21 cellular contexts compared by ENCODE assay signal in the genomic region with DNA sequence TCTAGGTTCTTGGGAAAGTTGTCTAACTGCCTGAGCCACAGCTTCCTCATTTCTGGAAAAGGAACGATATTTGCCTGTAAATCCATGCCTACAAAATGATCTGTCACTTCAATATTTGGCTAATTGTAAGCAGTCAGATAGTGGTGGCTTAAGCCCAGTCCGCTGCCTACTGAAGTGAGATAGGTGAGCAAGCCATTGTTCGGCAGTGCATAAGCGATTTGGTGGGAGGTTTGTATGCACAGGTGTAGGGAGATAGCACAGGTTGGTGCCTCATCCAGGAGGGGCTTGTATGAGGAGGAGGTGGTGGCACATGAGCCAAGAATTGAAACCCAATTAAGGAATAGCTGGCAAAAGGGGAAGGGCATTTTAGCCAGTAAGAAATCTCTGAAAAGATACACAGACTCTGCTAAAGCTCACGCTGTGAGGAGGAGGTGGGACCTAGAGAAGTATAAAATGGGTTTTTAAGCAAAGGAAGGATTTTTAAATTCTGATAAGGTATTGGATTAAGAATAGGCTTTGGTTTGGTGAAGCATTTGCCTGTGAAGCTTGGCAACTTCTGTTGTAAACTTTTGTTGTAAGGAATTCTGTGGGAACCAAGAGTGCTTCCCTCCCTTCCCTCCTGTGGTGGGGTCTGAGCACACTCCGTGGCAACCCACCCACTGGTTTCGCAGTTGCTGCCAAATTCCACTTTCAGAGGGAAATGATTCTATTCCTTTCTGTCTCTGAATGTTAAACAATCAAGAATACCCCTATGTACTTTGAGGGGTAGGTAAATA. TPM values are rescaled to one million over a fixed set of nuclear protein-coding genes. Genes with fewer than 3 reads are reported as not detected.
DNase-seq lines count a peak whose midpoint lies in the region; ATAC-seq, FAIRE-seq and TF ChIP-seq lines count a peak whose summit lies in the region.
"Had no signal": no experiment of that assay in that cellular context is flagged by ENCODE, and none has a peak within 500 bp of the region (broad histone marks: within the 10 kb centered on the region; RNA-seq: fewer than 3 reads in every experiment).

No MANE protein-coding gene starts in this region.

- FAIRE-seq in K562 (lab: Jason Lieb, UNC), result no peak
- FAIRE-seq: GM19239 had no signal

- H2AFZ ChIP-seq in K562 (ENCODE audit: low read depth, low read length) (no peak overlapping the region), neural progenitor cell (replicated peaks) (no peak overlapping the region)

- H3K79me2 ChIP-seq in K562 (ENCODE audit: control insufficient read depth, insufficient read depth, low read length), result no peaks in the 10 kb centered on the region
- peaks cover 5% of the 10 kb centered on the region for H3K79me2 ChIP-seq in neural progenitor cell (ENCODE audit: low read depth)

- intact Hi-C loops in K562 (cut with micrococcal nuclease), result no loop called here

- H3K9ac ChIP-seq in K562 (ENCODE audit: insufficient read depth in 1 of 2, low read depth in 2 of 2, low read length in 2 of 2) (no peak overlapping the region), neural progenitor cell (peak overlapping the region; percentile 22)
- H3K9ac ChIP-seq: BLaER1 treated with 17β-estradiol and CSF1 and Interleukin-3, amounts not matched to agents 10 nM and 100 nM had no signal

- H3K27me3 ChIP-seq in K562 (ENCODE audit: control insufficient read depth in 2 of 2, insufficient read depth in 2 of 2, low read length in 2 of 2) (peaks cover 15 to 25% of the 10 kb centered on the region in 2 experiments), neural progenitor cell (no peaks in the 10 kb centered on the region)
- H3K27me3 ChIP-seq: BLaER1 treated with 17β-estradiol and CSF1 and Interleukin-3, amounts not matched to agents 10 nM and 100 nM had no signal

- H3K9me3 Mint-ChIP-seq in neural progenitor cell, result no peaks in the 10 kb centered on the region
- H3K9me3 Mint-ChIP-seq: activated naive CD8-positive, alpha-beta T cell treated with anti-CD3 and anti-CD28 coated beads, Interleukin-2, amount 10 ng/mL, durations not matched to agents 7 days and 5 days; activated T-cell treated with anti-CD3 and anti-CD28 coated beads, Interleukin-2, amount 50 U/mL, for 72 hours; central memory CD8-positive, alpha-beta T cell; HFFc6 had no signal

- H3K4me1 Mint-ChIP-seq in neural progenitor cell, result peaks cover 17% of the 10 kb centered on the region
- H3K4me1 Mint-ChIP-seq: activated naive CD8-positive, alpha-beta T cell treated with anti-CD3 and anti-CD28 coated beads, Interleukin-2, amount 10 ng/mL, durations not matched to agents 7 days and 5 days; central memory CD8-positive, alpha-beta T cell had no signal

- H3K4me2 ChIP-seq in K562 (ENCODE audit: insufficient read depth, low read length) (no peak overlapping the region), neural progenitor cell (peak overlapping the region; percentile 9)

- H3K27ac ChIP-seq in K562 (ENCODE audit: extremely low read depth, low read depth, low read length) (no peak overlapping the region), neural progenitor cell (peak overlapping the region; percentile 13)
- H3K27ac ChIP-seq: BLaER1 treated with 17β-estradiol and CSF1 and Interleukin-3, amounts not matched to agents 10 nM and 100 nM had no signal

- peak overlapping the region; percentile 29 for H3K27ac Mint-ChIP-seq in neural progenitor cell
- H3K27ac Mint-ChIP-seq: activated CD8-positive, alpha-beta T cell treated with anti-CD3 and anti-CD28 coated beads, Interleukin-2, amount 10 ng/mL, durations not matched to agents 7 days and 5 days; activated naive CD8-positive, alpha-beta T cell treated with anti-CD3 and anti-CD28 coated beads, Interleukin-2, amount 10 ng/mL, durations not matched to agents 7 days and 5 days; activated T-cell treated with anti-CD3 and anti-CD28 coated beads, Interleukin-2, amount 50 U/mL, for 72 hours; HFFc6 had no signal

- TF ChIP-seq CTCF in K562 (IDR thresholded peaks at IDR 0.05 in 2 of 3, conservative IDR thresholded peaks at IDR 0.05 in 1 of 3; ENCODE audit: insufficient read depth in 2 of 3, low read depth in 1 of 3, low read length in 3 of 3), result no peak
- TF ChIP-seq CTCF in neural progenitor cell (IDR thresholded peaks at IDR 0.05), result no peak
- no peak for TF ChIP-seq CTCF in GM20000 (IDR thresholded peaks at IDR 0.05; ENCODE audit: extremely low read depth, missing control alignments)

- H3K9me1 ChIP-seq in K562 (ENCODE audit: control insufficient read depth, insufficient read depth, low read length), result no peaks in the 10 kb centered on the region

- H3K9me3 ChIP-seq in K562 (replicated peaks; ENCODE audit: control insufficient read depth, insufficient read depth, low read depth, low read length) (no peaks in the 10 kb centered on the region), neural progenitor cell (ENCODE audit: low read depth) (no peaks in the 10 kb centered on the region)
- H3K9me3 ChIP-seq: BLaER1 treated with 17β-estradiol and CSF1 and Interleukin-3, amounts not matched to agents 10 nM and 100 nM had no signal

- no peaks in the 10 kb centered on the region for H3K27me3 Mint-ChIP-seq in neural progenitor cell (ENCODE audit: insufficient read depth, low read depth)

- DNase-seq in NCI-H1092 treated with DMSO at 0.1 percent for 48 hours (lab: John Stamatoyannopoulos, UW) (peak; percentile 1), NCI-H1092 (lab: John Stamatoyannopoulos, UW) (no peak), MV-4-11 (lab: John Stamatoyannopoulos, UW) (peak; percentile 30), K562 (ENCODE audit: extremely low read depth in 1 of 4, low spot score in 3 of 4) (no peak), neural progenitor cell (ENCODE audit: low spot score) (no peak), GM20000 (ENCODE audit: low spot score) (no peak), NCI-H187 treated with DMSO at 0.1 percent for 48 hours (lab: John Stamatoyannopoulos, UW) (no peak), iPS-NIHi7 (ENCODE audit: extremely low spot score) (no peak)
- DNase-seq: activated CD8-positive, alpha-beta T cell treated with anti-CD3 and anti-CD28 coated beads, Interleukin-2, amount 10 ng/mL, durations not matched to agents 7 days and 5 days; activated naive CD8-positive, alpha-beta T cell treated with anti-CD3 and anti-CD28 coated beads, Interleukin-2, amount 10 ng/mL, durations not matched to agents 7 days and 5 days; activated T-cell treated with anti-CD3 and anti-CD28 coated beads, Interleukin-2, amount 50 U/mL, for 72 hours; DMS53; HFFc6; hypothalamus; right cardiac atrium; Right ventricle myocardium superior; stimulated activated naive CD4-positive, alpha-beta T cell; trophoblast cell had no signal

- H3K36me3 Mint-ChIP-seq in neural progenitor cell, result no peaks in the 10 kb centered on the region
- H3K36me3 Mint-ChIP-seq: activated naive CD8-positive, alpha-beta T cell treated with anti-CD3 and anti-CD28 coated beads, Interleukin-2, amount 10 ng/mL, durations not matched to agents 7 days and 5 days had no signal

- in situ Hi-C loops in K562 (cut with MboI), result loop anchor here (5.0 to 25.0 kb wide), 2 partner anchors 906 to 1561 kb away; no protein-coding TSS in a partner anchor

- no peak for TF ChIP-seq POLR2A in K562 (conservative IDR thresholded peaks at IDR 0.05)

- TF ChIP-seq EP300 in K562 (IDR thresholded peaks at IDR 0.05; ENCODE audit: low read length), result no peak

- H3K36me3 ChIP-seq in K562 (ENCODE audit: control insufficient read depth, insufficient read depth, low read length) (no peaks in the 10 kb centered on the region), neural progenitor cell (no peaks in the 10 kb centered on the region)
- H3K36me3 ChIP-seq: BLaER1 treated with 17β-estradiol and CSF1 and Interleukin-3, amounts not matched to agents 10 nM and 100 nM had no signal

- WGBS in K562 (ENCODE audit: insufficient coverage, low coverage, missing lambda C conversion rate), result 1% methylated on average over 7 of the region's 7 CpGs

- CTCF ChIA-PET in K562 (lab: Yijun Ruan, JAX; ENCODE audit: low intra/inter-chr PET ratio), result no interaction called here

- H4K20me1 ChIP-seq in K562 (replicated peaks; ENCODE audit: control insufficient read depth, insufficient read depth, low read length), result no peaks in the 10 kb centered on the region
- peaks cover 15% of the 10 kb centered on the region for H4K20me1 ChIP-seq in neural progenitor cell (ENCODE audit: low read depth)
- H4K20me1 ChIP-seq: BLaER1 treated with 17β-estradiol and CSF1 and Interleukin-3, amounts not matched to agents 10 nM and 100 nM had no signal

- ATAC-seq in K562, result peak; percentile 32; the same call in 1 of the 3 replicates
- ATAC-seq: activated CD8-positive, alpha-beta T cell treated with anti-CD3 and anti-CD28 coated beads, Interleukin-2, amount 10 ng/mL, durations not matched to agents 7 days and 5 days; activated T-cell treated with anti-CD3 and anti-CD28 coated beads, Interleukin-2, amount 50 U/mL, for 72 hours; right cardiac atrium had no signal

- H3K4me1 ChIP-seq in K562 (replicated peaks in 1 of 2; ENCODE audit: control insufficient read depth in 2 of 2, insufficient read depth in 2 of 2, low read length in 2 of 2) (no peaks in the 10 kb centered on the region; a peak in 1 of 5 replicates), neural progenitor cell (peaks cover 9% of the 10 kb centered on the region)

- no TSS peak for BruUV-seq in K562 (replicated peaks; lab: Mats Ljungman, UMichigan)

- no peak for TF ChIP-seq RAD21 in K562 (CRISPR knock-in tag; conservative IDR thresholded peaks at IDR 0.05 in 1 of 2, IDR thresholded peaks at IDR 0.05 in 1 of 2)

- POLR2A ChIA-PET in K562 (lab: Yijun Ruan, JAX), result interaction anchor here (1.4 kb wide), 1 partner anchor 14 kb away, joined by 3 read pairs; no protein-coding TSS in a partner anchor

- no peak overlapping the region for H3K4me3 Mint-ChIP-seq in neural progenitor cell
- H3K4me3 Mint-ChIP-seq: activated CD8-positive, alpha-beta T cell treated with anti-CD3 and anti-CD28 coated beads, Interleukin-2, amount 10 ng/mL, durations not matched to agents 7 days and 5 days; activated naive CD8-positive, alpha-beta T cell treated with anti-CD3 and anti-CD28 coated beads, Interleukin-2, amount 10 ng/mL, durations not matched to agents 7 days and 5 days; activated T-cell treated with anti-CD3 and anti-CD28 coated beads, Interleukin-2, amount 50 U/mL, for 72 hours; central memory CD8-positive, alpha-beta T cell; HFFc6 had no signal

- H3K4me3 ChIP-seq in K562, result no peak overlapping the region
- H3K4me3 ChIP-seq in neural progenitor cell, result no peak overlapping the region
- H3K4me3 ChIP-seq: BLaER1 treated with 17β-estradiol and CSF1 and Interleukin-3, amounts not matched to agents 10 nM and 100 nM had no signal

- no peaks in the 10 kb centered on the region for H3F3A ChIP-seq in neural progenitor cell (ENCODE audit: low read depth)

RNA-seq across cellular contexts. Expression of gene GTF2H2C, which starts 28.8 kb away (rescaled TPM):
- 49.2 and 146 TPM in 2 replicates for total RNA-seq in K562 (2011; cell fraction: chromatin; rRNA removed; ENCODE audit: low replicate concordance)
- 35.5 and 36.3 TPM in 2 replicates for total RNA-seq in K562 (2011; cell fraction: nucleolus; rRNA removed)
- 69.7 and 140 TPM in 2 replicates for total RNA-seq in K562 (2011; cell fraction: nucleoplasm; rRNA removed)
- total RNA-seq in K562 (2014; rRNA removed) (55.6 and 67.3 TPM in 2 replicates), K562 (2014; rRNA removed; fragmentation: Illumina TruSeq; extraction: Trizol) (107 and 117 TPM in 2 replicates), K562 (2015; rRNA removed; fragmentation: Illumina TruSeq; extraction: Trizol) (107 and 108 TPM in 2 replicates), K562 (2021) (54.9 and 59.6 TPM in 2 replicates), neural progenitor cell (ENCODE audit: low replicate concordance) (70.5 and 71.9 TPM in 2 replicates)
- polyA plus RNA-seq in K562 (2011; rRNA removed) (56.7 and 81.6 TPM in 2 replicates), K562 (2014; fragmentation: Illumina TruSeq; extraction: Trizol) (74.5 and 87.7 TPM in 2 replicates), K562 (2014; fragmentation: Nextera tagmentation; extraction: Ambion mirVana) (100 to 1,000 TPM in 1 of 2 experiments, 10 to 100 TPM in 1; 91.7 to 106 TPM), K562 (2014; rRNA removed) (65.2 and 71.3 TPM in 2 replicates)
- 23.3 and 29.0 TPM in 2 replicates for polyA plus RNA-seq in K562 (2011; cell fraction: cytosol; rRNA removed)
- polyA plus RNA-seq in K562 (2011; cell fraction: nucleus; rRNA removed), result 36.3 and 36.8 TPM in 2 replicates
- 33.6 and 50.9 TPM in 2 replicates for polyA plus RNA-seq in K562 (2012)
- polyA minus RNA-seq in K562 (2011; rRNA and poly(A)+ RNA removed), result 64.3 and 65.9 TPM in 2 replicates
- 14.9 and 23.0 TPM in 2 replicates for polyA minus RNA-seq in K562 (2011; cell fraction: cytosol; rRNA and poly(A)+ RNA removed)
- polyA minus RNA-seq in K562 (2011; cell fraction: nucleus; rRNA and poly(A)+ RNA removed), result 36.6 and 60.4 TPM in 2 replicates

RNA-seq across cellular contexts. Expression of gene OCLN, which starts 38.6 kb away (rescaled TPM):
- total RNA-seq in K562 (2011; cell fraction: chromatin; rRNA removed; ENCODE audit: low replicate concordance), result 0.58 and 2.8 TPM in 2 replicates
- total RNA-seq in K562 (2011; cell fraction: nucleolus; rRNA removed), result 0.33 and 0.53 TPM in 2 replicates
- 1.4 and 2.7 TPM in 2 replicates for total RNA-seq in K562 (2011; cell fraction: nucleoplasm; rRNA removed)
- total RNA-seq in K562 (2014; rRNA removed) (0.05 and 0.08 TPM in 2 replicates), K562 (2014; rRNA removed; fragmentation: Illumina TruSeq; extraction: Trizol) (0.22 and 0.29 TPM in 2 replicates), K562 (2015; rRNA removed; fragmentation: Illumina TruSeq; extraction: Trizol) (0.23 and 0.29 TPM in 2 replicates), K562 (2021) (0.27 and 0.29 TPM in 2 replicates), neural progenitor cell (ENCODE audit: low replicate concordance) (57.7 and 67.5 TPM in 2 replicates)
- polyA plus RNA-seq in K562 (2011; rRNA removed) (0.09 and 0.15 TPM in 2 replicates), K562 (2014; fragmentation: Illumina TruSeq; extraction: Trizol) (0.03 and 0.06 TPM in 2 replicates), K562 (2014; fragmentation: Nextera tagmentation; extraction: Ambion mirVana) (under 1 TPM; 0.06 to 0.08 TPM), K562 (2014; rRNA removed) (0.19 and 0.22 TPM in 2 replicates)
- 0.01 and 0.03 TPM in 2 replicates for polyA plus RNA-seq in K562 (2011; cell fraction: cytosol; rRNA removed)
- polyA plus RNA-seq in K562 (2011; cell fraction: nucleus; rRNA removed), result 0.11 and 0.20 TPM in 2 replicates
- 0.09 and 0.11 TPM in 2 replicates for polyA plus RNA-seq in K562 (2012)
- 0.39 and 0.42 TPM in 2 replicates for polyA minus RNA-seq in K562 (2011; rRNA and poly(A)+ RNA removed)
- 0.19 TPM in 1 of 2 replicates, not detected in the other for polyA minus RNA-seq in K562 (2011; cell fraction: cytosol; rRNA and poly(A)+ RNA removed)
- polyA minus RNA-seq in K562 (2011; cell fraction: nucleus; rRNA and poly(A)+ RNA removed), result 0.40 and 0.44 TPM in 2 replicates

Comparison
In these comparisons a context has a peak if more than half of its experiments do, and no peak if none do; other contexts are left out.
1. DNase-seq: peak in NCI-H1092 treated with DMSO at 0.1 percent for 48 hours (single experiment) and MV-4-11 (single experiment); none in NCI-H1092 (single experiment), K562 (0 of 4), neural progenitor cell (single experiment), GM20000 (single experiment), NCI-H187 treated with DMSO at 0.1 percent for 48 hours (single experiment) and iPS-NIHi7 (single experiment).
2. RNA of gene OCLN, which starts 38.6 kb away (total RNA-seq): 57.7 to 67.5 TPM in neural progenitor cell; 0.05 to 2.8 TPM in K562; every median in the first group is over 10 times any median in the second.